Comparison of ENCODE assay signal across 8 cellular contexts in genomic region chr11:113773092-113773415, GRCh38. TPM values are rescaled to one million over a fixed set of nuclear protein-coding genes. Genes with fewer than 3 reads are reported as not detected.
A peak's percentile ranks its signal among the peaks of the same experiment; 100 is the strongest.
DNase-seq lines count a peak whose midpoint lies in the region; ATAC-seq and TF ChIP-seq lines count a peak whose summit lies in the region.

No MANE protein-coding gene starts in this region.

- intact Hi-C loops in tibial artery (cut with DNase I; ENCODE audit: low total_unique reads) = loop anchor here (10.0 kb wide), 1 partner anchor 102 kb away; the partner anchor contains the start of gene USP28

- peaks cover 0 to 23% (median 8%) of the 10 kb centered on the region in 4 donors for H3K4me1 ChIP-seq in tibial artery

- H3K4me3 ChIP-seq in brain microvascular endothelial cell (ENCODE audit: low read depth, low read length) (peak overlapping the region; percentile 97), tibial artery (peak overlapping the region; percentile 60 to 91)

- in situ Hi-C loops in brain microvascular endothelial cell (cut with HindIII; ENCODE audit: low pct_ligation_motif_present, low sequenced_read_pairs) = no loop called here

- peak; percentile 48 for ATAC-seq in left lobe of liver

- DNase-seq in NCI-H345 (lab: John Stamatoyannopoulos, UW) = peak; percentile 30
- no peak for DNase-seq in NCI-H345 treated with DMSO at 0.1 percent for 48 hours (lab: John Stamatoyannopoulos, UW; ENCODE audit: unreplicated experiment)
- DNase-seq in M059J (ENCODE audit: low read depth) = peak; percentile 51
- peak; percentile 17 for DNase-seq in brain microvascular endothelial cell
- no peak for DNase-seq in left lobe of liver (ENCODE audit: low spot score)
- peak in 1 of 2 donors; percentile 36 for DNase-seq in tibial artery
- no peak for DNase-seq in OCI-M2 (lab: John Stamatoyannopoulos, UW; ENCODE audit: unreplicated experiment)
- DNase-seq in NCI-H128 (lab: John Stamatoyannopoulos, UW; ENCODE audit: unreplicated experiment) = no peak

- no peaks in the 10 kb centered on the region for H3K9me3 ChIP-seq in tibial artery

- H3K36me3 ChIP-seq in brain microvascular endothelial cell (replicated peaks) (peaks cover 5% of the 10 kb centered on the region), tibial artery (peaks cover 0 to 14% (median 6%) of the 10 kb centered on the region in 3 donors)

- TF ChIP-seq CTCF in brain microvascular endothelial cell (IDR thresholded peaks at IDR 0.05; ENCODE audit: low read depth, low read length, missing control alignments) = no peak
- TF ChIP-seq CTCF in tibial artery (IDR thresholded peaks at IDR 0.05) = no peak

- H3K27ac ChIP-seq in brain microvascular endothelial cell = peak overlapping the region; percentile 70
- H3K27ac ChIP-seq in tibial artery = peak overlapping the region; percentile 70 to 91

- H3K27me3 ChIP-seq in brain microvascular endothelial cell (replicated peaks) (no peaks in the 10 kb centered on the region), tibial artery (no peaks in the 10 kb centered on the region)

RNA-seq across cellular contexts. Expression of gene ZW10, which starts 0.4 kb away (rescaled TPM):
- total RNA-seq in M059J (2014; rRNA removed; shearing (Covaris generic)) = 32.8 and 43.2 TPM in 2 replicates
- total RNA-seq in left lobe of liver = 6.3 TPM

RNA-seq across cellular contexts. Expression of gene CLDN25, which starts 6.5 kb away (rescaled TPM):
- total RNA-seq in M059J (2014; rRNA removed; shearing (Covaris generic)) = not detected in 2 replicates
- total RNA-seq in left lobe of liver = not detected

Comparison
In these comparisons a context has a peak if more than half of its experiments do, and no peak if none do; other contexts are left out.
1. DNase-seq: peak in NCI-H345 (single experiment), M059J (single experiment) and brain microvascular endothelial cell (single experiment); none in NCI-H345 treated with DMSO at 0.1 percent for 48 hours (single experiment), left lobe of liver (single experiment), OCI-M2 (single experiment) and NCI-H128 (single experiment).